ENCODE assay signal across 11 cellular contexts in the genomic region with DNA sequence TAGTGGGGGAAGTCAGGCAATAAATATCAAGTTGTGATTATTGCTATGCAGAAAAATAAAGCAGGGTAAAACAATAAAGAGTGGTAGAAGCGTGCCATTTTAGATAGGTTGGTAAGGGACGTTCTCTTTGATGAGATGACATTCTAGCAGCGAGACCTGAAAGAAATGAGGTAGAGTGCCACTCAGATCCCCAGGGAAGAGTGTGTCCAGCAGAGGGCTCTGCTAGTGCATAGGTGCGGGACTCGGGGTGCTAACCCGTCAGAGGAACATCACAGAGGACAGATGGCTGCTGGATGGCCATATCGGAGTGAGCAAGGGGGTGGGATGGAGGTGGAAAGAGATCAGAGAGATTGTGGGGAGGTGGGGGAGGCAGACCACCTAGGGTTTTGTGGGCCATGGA. TPM values are rescaled to one million over a fixed set of nuclear protein-coding genes. Genes with fewer than 3 reads are reported as not detected.
DNase-seq lines count a peak whose midpoint lies in the region; ATAC-seq, FAIRE-seq and TF ChIP-seq lines count a peak whose summit lies in the region.
"Had no signal": no experiment of that assay in that cellular context is flagged by ENCODE, and none has a peak within 500 bp of the region (broad histone marks: within the 10 kb centered on the region; RNA-seq: fewer than 3 reads in every experiment).

No MANE protein-coding gene starts in this region.

- peak; percentile 35 for DNase-seq in ELR (ENCODE audit: low read depth)
- DNase-seq in RKO (ENCODE audit: low spot score), result peak; percentile 54
- no peak for DNase-seq in glutamatergic neuron
- peak; percentile 42 for DNase-seq in urothelium cell line (ENCODE audit: low spot score)
- DNase-seq in stimulated activated naive CD4-positive, alpha-beta T cell (lab: John Stamatoyannopoulos, UW), result no peak
- DNase-seq in stimulated activated CD4-positive, alpha-beta T cell treated with anti-CD3 and anti-CD28 coated beads, Interleukin-12 subunit alpha, Interleukin-12 subunit beta, amount 100 ng/mL, for 4 hours, result no peak

- no peaks in the 10 kb centered on the region for H3K9me3 ChIP-seq in HEK293 (ENCODE audit: control insufficient read depth, insufficient read depth, low read depth, low read length)
- H3K9me3 ChIP-seq: SJSA1, thoracic aorta had no signal

- no peaks in the 10 kb centered on the region for H3K4me1 Mint-ChIP-seq in glutamatergic neuron (ENCODE audit: low read depth, unreplicated experiment)

- no peaks in the 10 kb centered on the region for H3K36me3 Mint-ChIP-seq in glutamatergic neuron (ENCODE audit: unreplicated experiment)

- no peak for ATAC-seq in HG03025 (IDR thresholded peaks at IDR 0.05; ENCODE audit: low FRiP score, unreplicated experiment)

- no peak overlapping the region for H3K4me3 ChIP-seq in HEK293 (ENCODE audit: low read depth, low read length)
- H3K4me3 ChIP-seq: SJSA1, thoracic aorta had no signal

- CTCF ChIA-PET in HEK293 (lab: Yijun Ruan, JAX), result interaction anchor here (0.6 to 1.4 kb wide), 2 partner anchors 36 to 117 kb away, joined by 4 to 5 read pairs; no protein-coding TSS in a partner anchor

- peak; percentile 58 for FAIRE-seq in urothelium cell line (lab: Jason Lieb, UNC)
- FAIRE-seq: islet of Langerhans had no signal

- no peak overlapping the region for H3K27ac ChIP-seq in HEK293 (ENCODE audit: extremely low read depth, low read depth, low read length)
- H3K27ac ChIP-seq: SJSA1, thoracic aorta had no signal

- H3K27me3 Mint-ChIP-seq in glutamatergic neuron (ENCODE audit: unreplicated experiment), result no peaks in the 10 kb centered on the region

- H3K4me3 Mint-ChIP-seq in glutamatergic neuron (ENCODE audit: unreplicated experiment), result no peak overlapping the region

- POLR2A ChIA-PET in HEK293 (lab: Yijun Ruan, JAX), result no interaction called here

- no peak overlapping the region for H3K27ac Mint-ChIP-seq in glutamatergic neuron (ENCODE audit: unreplicated experiment)

- TF ChIP-seq CTCF in HEK293 (tag by site-specific recombination; IDR thresholded peaks at IDR 0.05), result peak; percentile 66
- peak; percentile 9 for TF ChIP-seq CTCF in glutamatergic neuron (IDR thresholded peaks at IDR 0.05; ENCODE audit: partially characterized antibody, unreplicated experiment)

- H3K9me3 Mint-ChIP-seq in glutamatergic neuron (ENCODE audit: unreplicated experiment), result no peaks in the 10 kb centered on the region

- H3K36me3 ChIP-seq in HEK293 (ENCODE audit: control insufficient read depth in 2 of 2, insufficient read depth in 1 of 2, low read length in 2 of 2), result peaks cover 0 to 6% of the 10 kb centered on the region in 2 experiments; a peak in 1 of 3 replicates
- H3K36me3 ChIP-seq: SJSA1, thoracic aorta had no signal

- no peaks in the 10 kb centered on the region for H3K4me1 ChIP-seq in HEK293 (ENCODE audit: control insufficient read depth, insufficient read depth, low read length)
- H3K4me1 ChIP-seq: SJSA1 had no signal

TF ChIP-seq in HEK293, 187 proteins besides CTCF, POLR2A, EP300 and RAD21 (continues in another document):
- TF ChIP-seq, protein P1, sequence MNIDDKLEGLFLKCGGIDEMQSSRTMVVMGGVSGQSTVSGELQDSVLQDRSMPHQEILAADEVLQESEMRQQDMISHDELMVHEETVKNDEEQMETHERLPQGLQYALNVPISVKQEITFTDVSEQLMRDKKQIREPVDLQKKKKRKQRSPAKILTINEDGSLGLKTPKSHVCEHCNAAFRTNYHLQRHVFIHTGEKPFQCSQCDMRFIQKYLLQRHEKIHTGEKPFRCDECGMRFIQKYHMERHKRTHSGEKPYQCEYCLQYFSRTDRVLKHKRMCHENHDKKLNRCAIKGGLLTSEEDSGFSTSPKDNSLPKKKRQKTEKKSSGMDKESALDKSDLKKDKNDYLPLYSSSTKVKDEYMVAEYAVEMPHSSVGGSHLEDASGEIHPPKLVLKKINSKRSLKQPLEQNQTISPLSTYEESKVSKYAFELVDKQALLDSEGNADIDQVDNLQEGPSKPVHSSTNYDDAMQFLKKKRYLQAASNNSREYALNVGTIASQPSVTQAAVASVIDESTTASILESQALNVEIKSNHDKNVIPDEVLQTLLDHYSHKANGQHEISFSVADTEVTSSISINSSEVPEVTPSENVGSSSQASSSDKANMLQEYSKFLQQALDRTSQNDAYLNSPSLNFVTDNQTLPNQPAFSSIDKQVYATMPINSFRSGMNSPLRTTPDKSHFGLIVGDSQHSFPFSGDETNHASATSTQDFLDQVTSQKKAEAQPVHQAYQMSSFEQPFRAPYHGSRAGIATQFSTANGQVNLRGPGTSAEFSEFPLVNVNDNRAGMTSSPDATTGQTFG (tag by site-specific recombination; IDR thresholded peaks at IDR 0.05; ENCODE audit: borderline replicate concordance), result no peak
- TF ChIP-seq ZNF350 (tag by site-specific recombination; IDR thresholded peaks at IDR 0.05), result no peak
- TF ChIP-seq, protein P2, sequence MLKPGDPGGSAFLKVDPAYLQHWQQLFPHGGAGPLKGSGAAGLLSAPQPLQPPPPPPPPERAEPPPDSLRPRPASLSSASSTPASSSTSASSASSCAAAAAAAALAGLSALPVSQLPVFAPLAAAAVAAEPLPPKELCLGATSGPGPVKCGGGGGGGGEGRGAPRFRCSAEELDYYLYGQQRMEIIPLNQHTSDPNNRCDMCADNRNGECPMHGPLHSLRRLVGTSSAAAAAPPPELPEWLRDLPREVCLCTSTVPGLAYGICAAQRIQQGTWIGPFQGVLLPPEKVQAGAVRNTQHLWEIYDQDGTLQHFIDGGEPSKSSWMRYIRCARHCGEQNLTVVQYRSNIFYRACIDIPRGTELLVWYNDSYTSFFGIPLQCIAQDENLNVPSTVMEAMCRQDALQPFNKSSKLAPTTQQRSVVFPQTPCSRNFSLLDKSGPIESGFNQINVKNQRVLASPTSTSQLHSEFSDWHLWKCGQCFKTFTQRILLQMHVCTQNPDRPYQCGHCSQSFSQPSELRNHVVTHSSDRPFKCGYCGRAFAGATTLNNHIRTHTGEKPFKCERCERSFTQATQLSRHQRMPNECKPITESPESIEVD (tag by site-specific recombination; IDR thresholded peaks at IDR 0.05), result no peak
- no peak for TF ChIP-seq OVOL3 (tag by site-specific recombination; IDR thresholded peaks at IDR 0.05)
- TF ChIP-seq, protein P3, sequence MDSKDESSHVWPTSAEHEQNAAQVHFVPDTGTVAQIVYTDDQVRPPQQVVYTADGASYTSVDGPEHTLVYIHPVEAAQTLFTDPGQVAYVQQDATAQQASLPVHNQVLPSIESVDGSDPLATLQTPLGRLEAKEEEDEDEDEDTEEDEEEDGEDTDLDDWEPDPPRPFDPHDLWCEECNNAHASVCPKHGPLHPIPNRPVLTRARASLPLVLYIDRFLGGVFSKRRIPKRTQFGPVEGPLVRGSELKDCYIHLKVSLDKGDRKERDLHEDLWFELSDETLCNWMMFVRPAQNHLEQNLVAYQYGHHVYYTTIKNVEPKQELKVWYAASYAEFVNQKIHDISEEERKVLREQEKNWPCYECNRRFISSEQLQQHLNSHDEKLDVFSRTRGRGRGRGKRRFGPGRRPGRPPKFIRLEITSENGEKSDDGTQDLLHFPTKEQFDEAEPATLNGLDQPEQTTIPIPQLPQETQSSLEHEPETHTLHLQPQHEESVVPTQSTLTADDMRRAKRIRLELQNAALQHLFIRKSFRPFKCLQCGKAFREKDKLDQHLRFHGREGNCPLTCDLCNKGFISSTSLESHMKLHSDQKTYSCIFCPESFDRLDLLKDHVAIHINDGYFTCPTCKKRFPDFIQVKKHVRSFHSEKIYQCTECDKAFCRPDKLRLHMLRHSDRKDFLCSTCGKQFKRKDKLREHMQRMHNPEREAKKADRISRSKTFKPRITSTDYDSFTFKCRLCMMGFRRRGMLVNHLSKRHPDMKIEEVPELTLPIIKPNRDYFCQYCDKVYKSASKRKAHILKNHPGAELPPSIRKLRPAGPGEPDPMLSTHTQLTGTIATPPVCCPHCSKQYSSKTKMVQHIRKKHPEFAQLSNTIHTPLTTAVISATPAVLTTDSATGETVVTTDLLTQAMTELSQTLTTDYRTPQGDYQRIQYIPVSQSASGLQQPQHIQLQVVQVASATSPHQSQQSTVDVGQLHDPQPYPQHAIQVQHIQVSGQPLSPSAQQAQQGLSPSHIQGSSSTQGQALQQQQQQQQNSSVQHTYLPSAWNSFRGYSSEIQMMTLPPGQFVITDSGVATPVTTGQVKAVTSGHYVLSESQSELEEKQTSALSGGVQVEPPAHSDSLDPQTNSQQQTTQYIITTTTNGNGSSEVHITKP (tag by site-specific recombination; IDR thresholded peaks at IDR 0.05), result no peak
- TF ChIP-seq, protein P4, sequence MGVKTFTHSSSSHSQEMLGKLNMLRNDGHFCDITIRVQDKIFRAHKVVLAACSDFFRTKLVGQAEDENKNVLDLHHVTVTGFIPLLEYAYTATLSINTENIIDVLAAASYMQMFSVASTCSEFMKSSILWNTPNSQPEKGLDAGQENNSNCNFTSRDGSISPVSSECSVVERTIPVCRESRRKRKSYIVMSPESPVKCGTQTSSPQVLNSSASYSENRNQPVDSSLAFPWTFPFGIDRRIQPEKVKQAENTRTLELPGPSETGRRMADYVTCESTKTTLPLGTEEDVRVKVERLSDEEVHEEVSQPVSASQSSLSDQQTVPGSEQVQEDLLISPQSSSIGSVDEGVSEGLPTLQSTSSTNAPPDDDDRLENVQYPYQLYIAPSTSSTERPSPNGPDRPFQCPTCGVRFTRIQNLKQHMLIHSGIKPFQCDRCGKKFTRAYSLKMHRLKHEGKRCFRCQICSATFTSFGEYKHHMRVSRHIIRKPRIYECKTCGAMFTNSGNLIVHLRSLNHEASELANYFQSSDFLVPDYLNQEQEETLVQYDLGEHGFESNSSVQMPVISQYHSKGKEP (tag by site-specific recombination; IDR thresholded peaks at IDR 0.05), result no peak
- no peak for TF ChIP-seq ZNF521 (tag by site-specific recombination; IDR thresholded peaks at IDR 0.05)
- TF ChIP-seq, protein P5, sequence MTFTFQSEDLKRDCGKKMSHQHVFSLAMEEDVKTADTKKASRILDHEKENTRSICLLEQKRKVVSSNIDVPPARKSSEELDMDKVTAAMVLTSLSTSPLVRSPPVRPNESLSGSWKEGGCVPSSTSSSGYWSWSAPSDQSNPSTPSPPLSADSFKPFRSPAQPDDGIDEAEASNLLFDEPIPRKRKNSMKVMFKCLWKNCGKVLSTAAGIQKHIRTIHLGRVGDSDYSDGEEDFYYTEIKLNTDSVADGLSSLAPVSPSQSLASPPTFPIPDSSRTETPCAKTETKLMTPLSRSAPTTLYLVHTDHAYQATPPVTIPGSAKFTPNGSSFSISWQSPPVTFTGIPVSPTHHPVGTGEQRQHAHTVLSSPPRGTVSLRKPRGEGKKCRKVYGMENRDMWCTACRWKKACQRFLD (tag by site-specific recombination; IDR thresholded peaks at IDR 0.05), result no peak
- TF ChIP-seq KLF9 (tag by site-specific recombination; IDR thresholded peaks at IDR 0.05; ENCODE audit: low read depth), result no peak

RNA-seq across cellular contexts. Expression of a gene that starts 16.3 kb away (rescaled TPM):
- total RNA-seq in glutamatergic neuron (ENCODE audit: unreplicated experiment), result not detected

Comparison
In these comparisons a context has a peak if more than half of its experiments do, and no peak if none do; other contexts are left out.
1. DNase-seq: peak in ELR (single experiment), RKO (single experiment) and urothelium cell line (single experiment); none in glutamatergic neuron (single experiment), stimulated activated naive CD4-positive, alpha-beta T cell (0 of 6) and stimulated activated CD4-positive, alpha-beta T cell treated with anti-CD3 and anti-CD28 coated beads, Interleukin-12 subunit alpha, Interleukin-12 subunit beta, amount 100 ng/mL, for 4 hours (single experiment).